ENCODE assay signal across 1 cellular context in genomic region chr4:152531479-152531878, GRCh38.
TF ChIP-seq lines count a peak whose summit lies in the region.

No MANE protein-coding gene starts in this region.

TF ChIP-seq in GM12878, 131 proteins besides CTCF, POLR2A, EP300 and RAD21 (continues in another document):
- TF ChIP-seq KDM1A (IDR thresholded peaks at IDR 0.05; ENCODE audit: borderline replicate concordance) (no peak), EED (IDR thresholded peaks at IDR 0.05; ENCODE audit: low read depth) (peak; percentile 60), CREM (IDR thresholded peaks at IDR 0.05; ENCODE audit: low read depth) (peak; percentile 44; the same call in 1 of the 2 replicates), IRF5 (IDR thresholded peaks at IDR 0.05; ENCODE audit: borderline replicate concordance) (no peak), USF2 (IDR thresholded peaks at IDR 0.05; ENCODE audit: borderline replicate concordance, low read depth, low read length) (no peak), GATAD2B (conservative IDR thresholded peaks at IDR 0.05; ENCODE audit: low read depth) (no peak), NR2C1 (IDR thresholded peaks at IDR 0.05) (no peak), CEBPB (IDR thresholded peaks at IDR 0.05; ENCODE audit: borderline replicate concordance in 1 of 2, low read depth in 2 of 2, low read length in 2 of 2) (no peak), HDAC6 (IDR thresholded peaks at IDR 0.05; ENCODE audit: unreplicated experiment) (no peak), IKZF1 (conservative IDR thresholded peaks at IDR 0.05) (no peak), ELK1 (IDR thresholded peaks at IDR 0.05; ENCODE audit: low read depth, low read length) (no peak), CBX3 (IDR thresholded peaks at IDR 0.05; ENCODE audit: borderline replicate concordance, low read depth) (no peak), LARP7 (IDR thresholded peaks at IDR 0.05) (no peak), NR2C2 (IDR thresholded peaks at IDR 0.05; ENCODE audit: borderline replicate concordance, control insufficient read depth, insufficient read length, low read depth) (no peak), CHD1 (IDR thresholded peaks at IDR 0.05; ENCODE audit: low read depth, low read length) (no peak), MEF2B (IDR thresholded peaks at IDR 0.05; ENCODE audit: partially characterized antibody, poor library complexity, severe bottlenecking) (peak; percentile 89), NFYA (IDR thresholded peaks at IDR 0.05; ENCODE audit: borderline replicate concordance, low read depth, low read length) (no peak), EZH2 (IDR thresholded peaks at IDR 0.05; ENCODE audit: borderline replicate concordance, control insufficient read depth, low read depth, low read length) (no peak), RBBP5 (conservative IDR thresholded peaks at IDR 0.05) (no peak), CBFB (IDR thresholded peaks at IDR 0.05; ENCODE audit: low read depth) (no peak), SMARCA5 (IDR thresholded peaks at IDR 0.05) (no peak), ASH2L (IDR thresholded peaks at IDR 0.05; ENCODE audit: borderline replicate concordance, low read depth) (no peak), MYC (IDR thresholded peaks at IDR 0.05; ENCODE audit: insufficient read depth, insufficient read length, insufficient replicate concordance, low read length, severe bottlenecking) (no peak), YY1 (IDR thresholded peaks at IDR 0.05; ENCODE audit: low read depth, low read length) (0 out of 2 replicates have a peak, but pooled peaks have one; percentile 14), PRDM15 (CRISPR knock-in tag; IDR thresholded peaks at IDR 0.05) (no peak), TCF3 (IDR thresholded peaks at IDR 0.05; ENCODE audit: borderline replicate concordance, insufficient read depth, low read depth, low read length) (no peak), SREBF1 (IDR thresholded peaks at IDR 0.05; ENCODE audit: low read length) (no peak), PML (IDR thresholded peaks at IDR 0.05; ENCODE audit: low read length) (no peak), SUPT20H (IDR thresholded peaks at IDR 0.05; ENCODE audit: borderline replicate concordance, control insufficient read depth, low read depth, low read length) (no peak), TBL1XR1 (IDR thresholded peaks at IDR 0.05; ENCODE audit: low read depth, low read length) (no peak), HDAC2 (IDR thresholded peaks at IDR 0.05) (no peak), CHD2 (IDR thresholded peaks at IDR 0.05; ENCODE audit: borderline replicate concordance, low read depth, low read length) (0 out of 2 replicates have a peak, but pooled peaks have one; percentile 20), STAT3 (IDR thresholded peaks at IDR 0.05; ENCODE audit: low read depth, low read length) (no peak), PAX5 (IDR thresholded peaks at IDR 0.05; ENCODE audit: borderline replicate concordance, low read depth, low read length) (no peak), ZNF274 (IDR thresholded peaks at IDR 0.05; ENCODE audit: insufficient read depth, insufficient read length) (no peak), NBN (IDR thresholded peaks at IDR 0.05) (0 out of 2 replicates have a peak, but pooled peaks have one; percentile 27), IKZF2 (IDR thresholded peaks at IDR 0.05) (peak; percentile 51 to 52; a peak in 2 of 4 replicates), SREBF2 (IDR thresholded peaks at IDR 0.05; ENCODE audit: low read length) (no peak), E2F8 (IDR thresholded peaks at IDR 0.05; ENCODE audit: low read depth, partially characterized antibody) (no peak), SIN3A (IDR thresholded peaks at IDR 0.05; ENCODE audit: low read depth, low read length) (no peak)
- TF ChIP-seq, protein P1, sequence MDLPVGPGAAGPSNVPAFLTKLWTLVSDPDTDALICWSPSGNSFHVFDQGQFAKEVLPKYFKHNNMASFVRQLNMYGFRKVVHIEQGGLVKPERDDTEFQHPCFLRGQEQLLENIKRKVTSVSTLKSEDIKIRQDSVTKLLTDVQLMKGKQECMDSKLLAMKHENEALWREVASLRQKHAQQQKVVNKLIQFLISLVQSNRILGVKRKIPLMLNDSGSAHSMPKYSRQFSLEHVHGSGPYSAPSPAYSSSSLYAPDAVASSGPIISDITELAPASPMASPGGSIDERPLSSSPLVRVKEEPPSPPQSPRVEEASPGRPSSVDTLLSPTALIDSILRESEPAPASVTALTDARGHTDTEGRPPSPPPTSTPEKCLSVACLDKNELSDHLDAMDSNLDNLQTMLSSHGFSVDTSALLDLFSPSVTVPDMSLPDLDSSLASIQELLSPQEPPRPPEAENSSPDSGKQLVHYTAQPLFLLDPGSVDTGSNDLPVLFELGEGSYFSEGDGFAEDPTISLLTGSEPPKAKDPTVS (IDR thresholded peaks at IDR 0.05; ENCODE audit: low read depth, low read length): no peak
- TF ChIP-seq, protein P2, sequence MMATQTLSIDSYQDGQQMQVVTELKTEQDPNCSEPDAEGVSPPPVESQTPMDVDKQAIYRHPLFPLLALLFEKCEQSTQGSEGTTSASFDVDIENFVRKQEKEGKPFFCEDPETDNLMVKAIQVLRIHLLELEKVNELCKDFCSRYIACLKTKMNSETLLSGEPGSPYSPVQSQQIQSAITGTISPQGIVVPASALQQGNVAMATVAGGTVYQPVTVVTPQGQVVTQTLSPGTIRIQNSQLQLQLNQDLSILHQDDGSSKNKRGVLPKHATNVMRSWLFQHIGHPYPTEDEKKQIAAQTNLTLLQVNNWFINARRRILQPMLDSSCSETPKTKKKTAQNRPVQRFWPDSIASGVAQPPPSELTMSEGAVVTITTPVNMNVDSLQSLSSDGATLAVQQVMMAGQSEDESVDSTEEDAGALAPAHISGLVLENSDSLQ (IDR thresholded peaks at IDR 0.05): no peak
- TF ChIP-seq, protein P3, sequence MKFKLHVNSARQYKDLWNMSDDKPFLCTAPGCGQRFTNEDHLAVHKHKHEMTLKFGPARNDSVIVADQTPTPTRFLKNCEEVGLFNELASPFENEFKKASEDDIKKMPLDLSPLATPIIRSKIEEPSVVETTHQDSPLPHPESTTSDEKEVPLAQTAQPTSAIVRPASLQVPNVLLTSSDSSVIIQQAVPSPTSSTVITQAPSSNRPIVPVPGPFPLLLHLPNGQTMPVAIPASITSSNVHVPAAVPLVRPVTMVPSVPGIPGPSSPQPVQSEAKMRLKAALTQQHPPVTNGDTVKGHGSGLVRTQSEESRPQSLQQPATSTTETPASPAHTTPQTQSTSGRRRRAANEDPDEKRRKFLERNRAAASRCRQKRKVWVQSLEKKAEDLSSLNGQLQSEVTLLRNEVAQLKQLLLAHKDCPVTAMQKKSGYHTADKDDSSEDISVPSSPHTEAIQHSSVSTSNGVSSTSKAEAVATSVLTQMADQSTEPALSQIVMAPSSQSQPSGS (IDR thresholded peaks at IDR 0.05; ENCODE audit: low read length): peak; percentile 23; the same call in 1 of the 2 replicates
- TF ChIP-seq, protein P4, sequence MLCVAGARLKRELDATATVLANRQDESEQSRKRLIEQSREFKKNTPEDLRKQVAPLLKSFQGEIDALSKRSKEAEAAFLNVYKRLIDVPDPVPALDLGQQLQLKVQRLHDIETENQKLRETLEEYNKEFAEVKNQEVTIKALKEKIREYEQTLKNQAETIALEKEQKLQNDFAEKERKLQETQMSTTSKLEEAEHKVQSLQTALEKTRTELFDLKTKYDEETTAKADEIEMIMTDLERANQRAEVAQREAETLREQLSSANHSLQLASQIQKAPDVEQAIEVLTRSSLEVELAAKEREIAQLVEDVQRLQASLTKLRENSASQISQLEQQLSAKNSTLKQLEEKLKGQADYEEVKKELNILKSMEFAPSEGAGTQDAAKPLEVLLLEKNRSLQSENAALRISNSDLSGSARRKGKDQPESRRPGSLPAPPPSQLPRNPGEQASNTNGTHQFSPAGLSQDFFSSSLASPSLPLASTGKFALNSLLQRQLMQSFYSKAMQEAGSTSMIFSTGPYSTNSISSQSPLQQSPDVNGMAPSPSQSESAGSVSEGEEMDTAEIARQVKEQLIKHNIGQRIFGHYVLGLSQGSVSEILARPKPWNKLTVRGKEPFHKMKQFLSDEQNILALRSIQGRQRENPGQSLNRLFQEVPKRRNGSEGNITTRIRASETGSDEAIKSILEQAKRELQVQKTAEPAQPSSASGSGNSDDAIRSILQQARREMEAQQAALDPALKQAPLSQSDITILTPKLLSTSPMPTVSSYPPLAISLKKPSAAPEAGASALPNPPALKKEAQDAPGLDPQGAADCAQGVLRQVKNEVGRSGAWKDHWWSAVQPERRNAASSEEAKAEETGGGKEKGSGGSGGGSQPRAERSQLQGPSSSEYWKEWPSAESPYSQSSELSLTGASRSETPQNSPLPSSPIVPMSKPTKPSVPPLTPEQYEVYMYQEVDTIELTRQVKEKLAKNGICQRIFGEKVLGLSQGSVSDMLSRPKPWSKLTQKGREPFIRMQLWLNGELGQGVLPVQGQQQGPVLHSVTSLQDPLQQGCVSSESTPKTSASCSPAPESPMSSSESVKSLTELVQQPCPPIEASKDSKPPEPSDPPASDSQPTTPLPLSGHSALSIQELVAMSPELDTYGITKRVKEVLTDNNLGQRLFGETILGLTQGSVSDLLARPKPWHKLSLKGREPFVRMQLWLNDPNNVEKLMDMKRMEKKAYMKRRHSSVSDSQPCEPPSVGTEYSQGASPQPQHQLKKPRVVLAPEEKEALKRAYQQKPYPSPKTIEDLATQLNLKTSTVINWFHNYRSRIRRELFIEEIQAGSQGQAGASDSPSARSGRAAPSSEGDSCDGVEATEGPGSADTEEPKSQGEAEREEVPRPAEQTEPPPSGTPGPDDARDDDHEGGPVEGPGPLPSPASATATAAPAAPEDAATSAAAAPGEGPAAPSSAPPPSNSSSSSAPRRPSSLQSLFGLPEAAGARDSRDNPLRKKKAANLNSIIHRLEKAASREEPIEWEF (IDR thresholded peaks at IDR 0.05; ENCODE audit: insufficient replicate concordance, low read depth, low read length): no peak
